Comparison of ENCODE assay signal across 8 cellular contexts in genomic region chr14:67815573-67816235, GRCh38. TPM values are rescaled to one million over a fixed set of nuclear protein-coding genes. Genes with fewer than 3 reads are reported as not detected.
DNase-seq lines count a peak whose midpoint lies in the region; ATAC-seq and TF ChIP-seq lines count a peak whose summit lies in the region.

No MANE protein-coding gene starts in this region.

- H3K36me3 ChIP-seq in ES-I3 (ENCODE audit: insufficient read depth, low read length) (peaks cover 2% of the 10 kb centered on the region; the same call in 1 of the 2 replicates), mesodermal cell (ENCODE audit: control insufficient read depth, insufficient read depth, low read length) (peaks cover 22% of the 10 kb centered on the region), urinary bladder (ENCODE audit: insufficient read depth) (no peaks in the 10 kb centered on the region)

- ATAC-seq in central memory CD8-positive, alpha-beta T cell (replicated peaks; ENCODE audit: extremely low read depth, poor library complexity, severe bottlenecking), result peak; percentile 11
- no peak for ATAC-seq in HG03354 (IDR thresholded peaks at IDR 0.05; ENCODE audit: poor library complexity, severe bottlenecking, unreplicated experiment)
- no peak for ATAC-seq in GM21717 (IDR thresholded peaks at IDR 0.05; ENCODE audit: unreplicated experiment)

- no peak for TF ChIP-seq CTCF in GM20000 (IDR thresholded peaks at IDR 0.05; ENCODE audit: extremely low read depth, missing control alignments)

- DNase-seq in NCI-H2171 treated with DMSO at 0.1 percent for 48 hours (lab: John Stamatoyannopoulos, UW) (peak; percentile 55), GM20000 (ENCODE audit: low spot score) (no peak)
- DNase-seq in central memory CD8-positive, alpha-beta T cell (ENCODE audit: low spot score in 2 of 2), result no peak

- H3K4me1 ChIP-seq in ES-I3 (ENCODE audit: insufficient read depth, low read length) (peaks cover 4% of the 10 kb centered on the region; the same call in 1 of the 2 replicates), mesodermal cell (ENCODE audit: control insufficient read depth, insufficient read depth, low read length, poor library complexity, severe bottlenecking) (peaks cover 3% of the 10 kb centered on the region), urinary bladder (ENCODE audit: insufficient read depth) (no peaks in the 10 kb centered on the region)

- H3K4me3 ChIP-seq in mesodermal cell (ENCODE audit: extremely low read depth, insufficient read depth, low read length, poor library complexity, severe bottlenecking) (peak overlapping the region; percentile 70), urinary bladder (ENCODE audit: low read depth, low read length) (peak overlapping the region; percentile 72)

- H3K9me3 ChIP-seq in ES-I3 (ENCODE audit: control insufficient read depth, insufficient read depth, low read length) (no peaks in the 10 kb centered on the region), mesodermal cell (ENCODE audit: control insufficient read depth, low read length) (no peaks in the 10 kb centered on the region)

- H3K27ac ChIP-seq in mesodermal cell (ENCODE audit: low read depth, low read length, severe bottlenecking), result peak overlapping the region; percentile 36
- no peak overlapping the region for H3K27ac ChIP-seq in urinary bladder (ENCODE audit: low read depth)

- H3K27me3 Mint-ChIP-seq in central memory CD8-positive, alpha-beta T cell, result no peaks in the 10 kb centered on the region

- H3K9ac ChIP-seq in ES-I3 (ENCODE audit: low read depth, low read length), result peak overlapping the region; percentile 87

- peaks cover 33% of the 10 kb centered on the region for H3K4me1 Mint-ChIP-seq in central memory CD8-positive, alpha-beta T cell

- 4 to 8% methylated on average over 8 to 10 of the region's 15 CpGs for WGBS in mesodermal cell (ENCODE audit: insufficient coverage in 2 of 2), 2 experiments
- WGBS in urinary bladder, result 4% methylated on average over 15 of the region's 15 CpGs

- H3K4me3 Mint-ChIP-seq in central memory CD8-positive, alpha-beta T cell, result peak overlapping the region; percentile 98

- peaks cover 26% of the 10 kb centered on the region for H3K36me3 Mint-ChIP-seq in central memory CD8-positive, alpha-beta T cell (ENCODE audit: insufficient read depth)

- no peaks in the 10 kb centered on the region for H3K9me3 Mint-ChIP-seq in central memory CD8-positive, alpha-beta T cell

- peak overlapping the region; percentile 92 for H3K27ac Mint-ChIP-seq in central memory CD8-positive, alpha-beta T cell (ENCODE audit: low read depth)

RNA-seq across cellular contexts. Expression of gene ZFYVE26, which starts 0.7 kb away (rescaled TPM):
- polyA plus RNA-seq in mesodermal cell (2013, experiment 1 of 2), result 12.3 TPM
- polyA plus RNA-seq in mesodermal cell (2013, experiment 2 of 2), result 8.1 TPM
- 25.2 TPM for total RNA-seq in urinary bladder
- polyA plus RNA-seq in urinary bladder, result 7.6 TPM

RNA-seq across cellular contexts. Expression of gene RAD51B, which starts 3.9 kb away (rescaled TPM):
- polyA plus RNA-seq in mesodermal cell (2013, experiment 1 of 2), result 9.2 TPM
- polyA plus RNA-seq in mesodermal cell (2013, experiment 2 of 2), result 9.3 TPM
- 92.9 TPM for total RNA-seq in urinary bladder
- polyA plus RNA-seq in urinary bladder, result 6.2 TPM
